In the genomic region with DNA sequence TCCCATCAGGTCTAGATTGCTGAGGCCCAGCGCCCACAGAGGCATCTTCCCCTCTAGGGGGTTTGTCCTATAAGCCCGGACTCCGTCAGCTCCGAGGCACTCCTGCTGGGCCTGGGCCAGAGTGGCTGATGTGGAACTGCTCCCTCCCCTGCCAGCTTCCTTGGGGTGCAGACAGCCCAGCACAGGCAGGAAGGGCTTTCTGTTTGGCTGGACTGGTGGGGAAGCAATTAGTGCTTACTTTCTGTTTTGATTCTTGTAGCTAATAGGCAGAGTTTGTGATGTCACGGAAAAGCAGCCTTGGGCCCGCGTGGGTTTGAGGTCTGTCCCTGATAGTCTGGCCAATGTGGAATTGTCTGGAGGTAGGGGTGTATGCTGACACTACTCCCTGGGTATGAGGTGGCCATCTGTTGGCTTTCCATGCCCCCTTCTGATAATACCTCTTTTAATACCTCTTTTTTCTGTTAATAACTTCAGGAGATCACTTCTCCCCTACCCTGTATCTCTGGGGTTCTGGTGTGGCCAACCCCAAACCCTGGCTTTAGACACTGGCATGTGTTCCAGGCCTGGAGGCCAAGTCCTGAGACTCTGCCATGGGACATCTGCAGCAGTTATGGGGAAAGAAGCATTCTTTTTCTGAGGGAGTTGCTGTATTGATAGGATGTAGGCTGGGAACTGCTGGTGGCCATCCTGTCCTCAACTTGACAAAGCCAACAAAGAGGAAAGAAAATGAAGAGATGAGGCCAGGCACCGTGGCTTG, we compare ENCODE assay signal across 1 cellular context.
TF ChIP-seq lines count a peak whose summit lies in the region.

No MANE protein-coding gene starts in this region.

TF ChIP-seq in GM23338, 12 proteins besides CTCF, POLR2A, EP300 and RAD21 (continued from another document):
- no peak for TF ChIP-seq ZNF462 (CRISPR knock-in tag; IDR thresholded peaks at IDR 0.05)
- TF ChIP-seq NANOG (IDR thresholded peaks at IDR 0.05; ENCODE audit: borderline replicate concordance): no peak
- TF ChIP-seq POLR2AphosphoS5 (IDR thresholded peaks at IDR 0.05; ENCODE audit: low read depth): no peak
- no peak for TF ChIP-seq STAT1 (IDR thresholded peaks at IDR 0.05; ENCODE audit: unreplicated experiment)
- no peak for TF ChIP-seq JUNB (IDR thresholded peaks at IDR 0.05; ENCODE audit: unreplicated experiment)
- no peak for TF ChIP-seq ZNF331 (CRISPR knock-in tag; IDR thresholded peaks at IDR 0.05; ENCODE audit: low read depth)
- TF ChIP-seq EZH2 (IDR thresholded peaks at IDR 0.05; ENCODE audit: low read depth, unreplicated experiment): no peak
